ENCODE assay signal across 1 cellular context in the genomic region with DNA sequence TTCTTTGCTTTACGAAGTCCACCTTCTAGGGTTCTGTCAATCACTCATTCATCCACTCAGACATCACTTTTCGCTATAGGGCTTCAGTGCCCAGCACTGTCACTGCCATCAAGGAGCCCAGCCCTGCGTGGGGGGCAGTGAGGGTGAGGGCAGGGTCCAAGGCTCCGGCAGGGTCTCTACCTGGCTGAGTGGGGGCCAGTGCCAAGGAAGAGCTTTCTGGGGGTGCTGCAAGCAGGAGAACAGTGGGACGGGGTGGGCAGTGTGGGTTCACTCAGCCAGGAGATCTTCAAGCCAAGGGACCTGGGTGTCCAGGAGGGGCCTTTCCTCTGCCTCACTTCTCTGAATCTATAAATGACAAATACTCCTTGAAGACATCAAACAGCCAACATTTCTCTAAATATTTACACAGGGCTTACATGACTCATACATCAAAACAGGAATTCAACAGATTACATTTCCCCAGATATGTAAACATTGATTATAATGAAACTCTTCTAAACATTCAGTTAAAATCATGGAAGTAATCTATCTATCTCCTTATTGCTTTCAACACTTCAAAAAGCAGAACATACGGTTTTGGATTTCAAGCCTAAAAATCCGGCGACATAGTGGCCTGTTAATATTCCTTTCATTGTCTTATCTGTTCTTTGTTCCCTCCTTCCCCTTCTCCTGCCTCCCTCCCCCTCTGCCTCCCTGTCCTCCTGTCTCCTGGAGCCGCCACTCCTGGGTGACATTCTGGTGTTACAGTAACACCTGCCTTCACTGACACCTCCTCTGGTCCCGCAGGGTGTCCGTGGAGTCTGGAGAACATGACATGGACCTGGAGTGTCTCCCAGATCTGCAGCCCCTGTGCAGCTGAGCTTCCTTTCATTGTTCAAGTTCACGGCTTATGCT.
A peak's percentile ranks its signal among the peaks of the same experiment; 100 is the strongest.
TF ChIP-seq lines count a peak whose summit lies in the region.

No MANE protein-coding gene starts in this region.

TF ChIP-seq in HepG2, 621 proteins besides CTCF, POLR2A, EP300 and RAD21 (continued from another document):
- TF ChIP-seq, protein P1, sequence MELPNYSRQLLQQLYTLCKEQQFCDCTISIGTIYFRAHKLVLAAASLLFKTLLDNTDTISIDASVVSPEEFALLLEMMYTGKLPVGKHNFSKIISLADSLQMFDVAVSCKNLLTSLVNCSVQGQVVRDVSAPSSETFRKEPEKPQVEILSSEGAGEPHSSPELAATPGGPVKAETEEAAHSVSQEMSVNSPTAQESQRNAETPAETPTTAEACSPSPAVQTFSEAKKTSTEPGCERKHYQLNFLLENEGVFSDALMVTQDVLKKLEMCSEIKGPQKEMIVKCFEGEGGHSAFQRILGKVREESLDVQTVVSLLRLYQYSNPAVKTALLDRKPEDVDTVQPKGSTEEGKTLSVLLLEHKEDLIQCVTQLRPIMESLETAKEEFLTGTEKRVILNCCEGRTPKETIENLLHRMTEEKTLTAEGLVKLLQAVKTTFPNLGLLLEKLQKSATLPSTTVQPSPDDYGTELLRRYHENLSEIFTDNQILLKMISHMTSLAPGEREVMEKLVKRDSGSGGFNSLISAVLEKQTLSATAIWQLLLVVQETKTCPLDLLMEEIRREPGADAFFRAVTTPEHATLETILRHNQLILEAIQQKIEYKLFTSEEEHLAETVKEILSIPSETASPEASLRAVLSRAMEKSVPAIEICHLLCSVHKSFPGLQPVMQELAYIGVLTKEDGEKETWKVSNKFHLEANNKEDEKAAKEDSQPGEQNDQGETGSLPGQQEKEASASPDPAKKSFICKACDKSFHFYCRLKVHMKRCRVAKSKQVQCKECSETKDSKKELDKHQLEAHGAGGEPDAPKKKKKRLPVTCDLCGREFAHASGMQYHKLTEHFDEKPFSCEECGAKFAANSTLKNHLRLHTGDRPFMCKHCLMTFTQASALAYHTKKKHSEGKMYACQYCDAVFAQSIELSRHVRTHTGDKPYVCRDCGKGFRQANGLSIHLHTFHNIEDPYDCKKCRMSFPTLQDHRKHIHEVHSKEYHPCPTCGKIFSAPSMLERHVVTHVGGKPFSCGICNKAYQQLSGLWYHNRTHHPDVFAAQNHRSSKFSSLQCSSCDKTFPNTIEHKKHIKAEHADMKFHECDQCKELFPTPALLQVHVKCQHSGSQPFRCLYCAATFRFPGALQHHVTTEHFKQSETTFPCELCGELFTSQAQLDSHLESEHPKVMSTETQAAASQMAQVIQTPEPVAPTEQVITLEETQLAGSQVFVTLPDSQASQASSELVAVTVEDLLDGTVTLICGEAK (IDR thresholded peaks at IDR 0.05) = no peak
- TF ChIP-seq, protein P1 (CRISPR knock-in tag; IDR thresholded peaks at IDR 0.05) = no peak
- TF ChIP-seq SIX1 (CRISPR knock-in tag; IDR thresholded peaks at IDR 0.05; ENCODE audit: borderline replicate concordance) (no peak), SP5 (CRISPR knock-in tag; IDR thresholded peaks at IDR 0.05; ENCODE audit: borderline replicate concordance, low read depth) (0 out of 2 replicates have a peak, but pooled peaks have one; percentile 11), CERS6 (CRISPR knock-in tag; IDR thresholded peaks at IDR 0.05) (no peak), SUZ12 (IDR thresholded peaks at IDR 0.05; ENCODE audit: low read depth, low read length) (no peak), TCF7 (IDR thresholded peaks at IDR 0.05; ENCODE audit: low read depth) (peak; percentile 84), SOX6 (IDR thresholded peaks at IDR 0.05) (no peak), SOX6 (CRISPR knock-in tag; IDR thresholded peaks at IDR 0.05) (peak; percentile 59; the same call in 1 of the 2 replicates), ZNF75D (CRISPR knock-in tag; IDR thresholded peaks at IDR 0.05; ENCODE audit: borderline replicate concordance) (no peak)
